ENCODE assay signal across 8 cellular contexts in the genomic region with DNA sequence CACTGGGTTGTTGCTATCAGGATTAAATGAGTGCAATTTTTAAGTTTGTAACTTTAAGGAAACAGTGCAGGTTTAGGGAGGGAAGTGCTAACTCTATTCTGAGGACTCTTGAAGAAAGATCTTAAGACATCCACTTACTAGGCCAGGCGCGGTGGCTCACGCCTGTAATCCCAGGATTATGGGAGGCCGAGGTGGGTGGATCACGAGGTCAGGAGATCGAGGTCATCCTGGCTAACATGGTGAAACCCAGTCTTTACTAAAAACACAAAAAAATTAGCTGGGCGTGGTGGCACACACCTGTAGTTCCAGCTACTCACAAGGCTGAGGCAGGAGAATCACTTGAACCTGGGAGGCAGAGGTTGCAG. TPM values are rescaled to one million over a fixed set of nuclear protein-coding genes. Genes with fewer than 3 reads are reported as not detected.
DNase-seq lines count a peak whose midpoint lies in the region; ATAC-seq and TF ChIP-seq lines count a peak whose summit lies in the region.
"Not testable (repeated sequence)": the region's sequence is repeated elsewhere in the genome, so short reads cannot be mapped to it uniquely, and the experiment has no call there.

No MANE protein-coding gene starts in this region.

- not testable (repeated sequence) for H4K20me1 ChIP-seq in BLaER1

- H3K27me3 Mint-ChIP-seq in T-helper 2 cell treated with Interferon-gamma antibody and Interleukin-4, amounts not matched to agents 5 μg/mL and 100 μg/mL, for 36 hours (ENCODE audit: low read depth); activated CD8-positive, alpha-beta memory T cell treated with anti-CD3 and anti-CD28 coated beads, Interleukin-2, amount 10 ng/mL, durations not matched to agents 7 days and 5 days: not testable (repeated sequence)

- DNase-seq in NCI-H82 (lab: John Stamatoyannopoulos, UW): peak; percentile 14
- DNase-seq in T-helper 2 cell treated with Interferon-gamma antibody and Interleukin-4, amounts not matched to agents 5 μg/mL and 100 μg/mL, for 36 hours (ENCODE audit: low spot score); activated CD8-positive, alpha-beta memory T cell treated with anti-CD3 and anti-CD28 coated beads, Interleukin-2, amount 10 ng/mL, durations not matched to agents 7 days and 5 days; spleen: not testable (repeated sequence)

- 69 to 77% methylated on average over 7 of the region's 7 CpGs for whole genome bisulfite sequencing in ectodermal cell, 2 experiments
- 75 to 91% (median 83%) methylated on average over 7 of the region's 7 CpGs for WGBS in spleen, 5 donors

- CTCF ChIA-PET in activated CD8-positive, alpha-beta memory T cell treated with anti-CD3 and anti-CD28 coated beads, Interleukin-2, amount 10 ng/mL, durations not matched to agents 7 days and 5 days (lab: Charles Lee): interaction anchor here (1.0 to 12.9 kb wide), 8 partner anchors 9 to 465 kb away, joined by 3 to 530 read pairs (median 4); partner anchors contain the start of gene EXT2

- peak overlapping the region; percentile 71 for H3K4me3 Mint-ChIP-seq in T-helper 2 cell treated with Interferon-gamma antibody and Interleukin-4, amounts not matched to agents 5 μg/mL and 100 μg/mL, for 36 hours
- H3K4me3 Mint-ChIP-seq in activated CD8-positive, alpha-beta memory T cell treated with anti-CD3 and anti-CD28 coated beads, Interleukin-2, amount 10 ng/mL, durations not matched to agents 7 days and 5 days: not testable (repeated sequence)

- intact Hi-C loops in spleen (cut with DNase I; ENCODE audit: low total_unique reads): loop anchor here (5.0 kb wide), 1 partner anchor 352 kb away; no protein-coding TSS in a partner anchor

- H3K27ac Mint-ChIP-seq in T-helper 2 cell treated with Interferon-gamma antibody and Interleukin-4, amounts not matched to agents 5 μg/mL and 100 μg/mL, for 36 hours: peak overlapping the region; percentile 55
- H3K27ac Mint-ChIP-seq in activated CD8-positive, alpha-beta memory T cell treated with anti-CD3 and anti-CD28 coated beads, Interleukin-2, amount 10 ng/mL, durations not matched to agents 7 days and 5 days: peak overlapping the region; percentile 81

- H3K36me3 Mint-ChIP-seq in T-helper 2 cell treated with Interferon-gamma antibody and Interleukin-4, amounts not matched to agents 5 μg/mL and 100 μg/mL, for 36 hours (ENCODE audit: low read depth); activated CD8-positive, alpha-beta memory T cell treated with anti-CD3 and anti-CD28 coated beads, Interleukin-2, amount 10 ng/mL, durations not matched to agents 7 days and 5 days: not testable (repeated sequence)

- H3K4me2 ChIP-seq in BLaER1: peak overlapping the region; percentile 66

- H3K4me1 Mint-ChIP-seq in T-helper 2 cell treated with Interferon-gamma antibody and Interleukin-4, amounts not matched to agents 5 μg/mL and 100 μg/mL, for 36 hours (ENCODE audit: low read depth): peaks cover 31% of the 10 kb centered on the region
- peaks cover 30% of the 10 kb centered on the region for H3K4me1 Mint-ChIP-seq in activated CD8-positive, alpha-beta memory T cell treated with anti-CD3 and anti-CD28 coated beads, Interleukin-2, amount 10 ng/mL, durations not matched to agents 7 days and 5 days

- not testable (repeated sequence) for H3K36me3 ChIP-seq in BLaER1; ectodermal cell (ENCODE audit: control insufficient read depth, insufficient read depth, low read length); spleen

- not testable (repeated sequence) for H3K9ac ChIP-seq in BLaER1

- not testable (repeated sequence) for H3K27me3 ChIP-seq in BLaER1; ectodermal cell (ENCODE audit: control insufficient read depth, insufficient read depth, low read length, poor library complexity, severe bottlenecking); spleen (replicated peaks in 1 of 7)

- not testable (repeated sequence) for H3K9me3 Mint-ChIP-seq in T-helper 2 cell treated with Interferon-gamma antibody and Interleukin-4, amounts not matched to agents 5 μg/mL and 100 μg/mL, for 36 hours; activated CD8-positive, alpha-beta memory T cell treated with anti-CD3 and anti-CD28 coated beads, Interleukin-2, amount 10 ng/mL, durations not matched to agents 7 days and 5 days (ENCODE audit: low read depth)

- not testable (repeated sequence) for H3K4me3 ChIP-seq in BLaER1; ectodermal cell (ENCODE audit: insufficient read depth, low read depth, low read length); spleen

- H3K27ac ChIP-seq in BLaER1 (peak overlapping the region; percentile 32), ectodermal cell (ENCODE audit: insufficient read depth, low read depth, low read length, poor library complexity, severe bottlenecking) (peak overlapping the region; percentile 30), spleen (peak overlapping the region in 5 of 8 donors; percentile 45 to 72 (median 55))

- H3K4me1 ChIP-seq in BLaER1: peaks cover 68% of the 10 kb centered on the region
- peaks cover 63% of the 10 kb centered on the region for H3K4me1 ChIP-seq in ectodermal cell (ENCODE audit: control insufficient read depth, insufficient read depth, low read length)
- H3K4me1 ChIP-seq in spleen: peaks cover 23 to 86% (median 49%) of the 10 kb centered on the region in 6 donors

- ATAC-seq in GM18909 (IDR thresholded peaks at IDR 0.05; ENCODE audit: poor library complexity, unreplicated experiment): peak; percentile 11
- ATAC-seq in HG02678 (IDR thresholded peaks at IDR 0.05; ENCODE audit: unreplicated experiment): peak; percentile 1
- not testable (repeated sequence) for ATAC-seq in activated CD8-positive, alpha-beta memory T cell treated with anti-CD3 and anti-CD28 coated beads, Interleukin-2, amount 10 ng/mL, durations not matched to agents 7 days and 5 days

- TF ChIP-seq POLR2A in spleen (IDR thresholded peaks at IDR 0.05): not testable (repeated sequence)

- not testable (repeated sequence) for TF ChIP-seq CTCF in spleen (IDR thresholded peaks at IDR 0.05 in 8 of 11, conservative IDR thresholded peaks at IDR 0.05 in 3 of 11)

- H3K9me3 ChIP-seq in BLaER1; ectodermal cell (ENCODE audit: control insufficient read depth, low read length); spleen: not testable (repeated sequence)

RNA-seq across cellular contexts. Expression of gene CD82, which starts 5.5 kb away (rescaled TPM):
- total RNA-seq in activated CD8-positive, alpha-beta memory T cell treated with anti-CD3 and anti-CD28 coated beads, Interleukin-2, amount 10 ng/mL, durations not matched to agents 7 days and 5 days: 100 to 1,000 TPM in 1 of 2 experiments, 10 to 100 TPM in 1; 90.2 to 285 TPM
- polyA plus RNA-seq in ectodermal cell (2013, experiment 1 of 4): 58.7 TPM
- 54.9 TPM for polyA plus RNA-seq in ectodermal cell (2013, experiment 2 of 4)
- polyA plus RNA-seq in ectodermal cell (2013, experiment 3 of 4): 40.5 TPM
- 53.7 TPM for polyA plus RNA-seq in ectodermal cell (2013, experiment 4 of 4)
- 100 to 1,000 TPM in 4 of 7 donors, 10 to 100 TPM in 3; 65.3 to 174 (median 125) TPM for total RNA-seq in spleen
- 100 to 1,000 TPM in 1 of 3 donors, 10 to 100 TPM in 2; 27.8 to 111 (median 35.3) TPM for polyA plus RNA-seq in spleen
